In the genomic region with DNA sequence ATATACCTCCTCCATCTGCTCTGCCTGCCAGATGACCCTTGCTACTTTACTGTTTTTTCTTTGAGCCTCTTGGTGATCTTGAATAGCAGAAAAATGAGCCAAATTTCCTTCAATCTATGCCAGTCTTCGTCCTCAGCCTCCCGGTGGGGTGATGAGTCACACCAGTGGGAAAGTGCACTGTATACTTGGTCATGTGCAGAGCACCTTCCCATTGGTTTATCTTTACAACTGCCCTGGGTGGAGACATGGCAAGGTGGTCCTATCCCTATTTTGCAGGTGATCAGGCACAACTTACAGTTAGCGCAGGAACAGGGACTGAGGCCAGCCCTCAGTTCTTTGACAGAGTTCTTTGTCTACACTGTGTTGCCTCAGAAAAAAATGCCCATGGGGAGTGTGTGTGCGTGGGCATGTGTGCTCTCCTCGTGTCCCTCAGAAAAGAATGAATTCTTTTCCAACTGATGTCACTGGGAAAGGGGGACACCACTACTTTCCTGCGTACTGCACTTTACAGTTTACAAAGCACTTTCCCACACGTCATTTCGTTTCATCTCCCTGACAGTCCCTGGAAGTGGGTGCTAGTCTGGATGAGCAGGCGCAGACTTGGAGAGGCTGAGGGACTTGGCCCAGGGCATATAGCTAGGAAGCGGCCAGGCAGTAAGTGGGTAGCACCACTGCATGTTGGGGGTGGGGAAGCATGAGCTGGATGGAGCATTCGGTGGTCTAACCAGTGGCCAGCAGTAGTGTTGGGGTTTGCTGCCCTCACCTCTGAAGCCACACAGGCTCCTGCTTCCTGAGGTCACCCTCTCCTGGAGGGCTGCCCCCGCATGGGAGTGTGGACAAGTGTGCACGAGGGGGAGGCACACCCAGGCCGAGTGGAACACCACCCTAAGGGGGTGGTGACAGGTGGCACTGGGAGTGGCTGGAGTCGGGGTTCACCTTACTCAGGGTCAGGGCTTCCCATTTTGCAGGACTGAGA, we compare ENCODE assay signal across 10 cellular contexts. TPM values are rescaled to one million over a fixed set of nuclear protein-coding genes. Genes with fewer than 3 reads are reported as not detected.
DNase-seq lines count a peak whose midpoint lies in the region; ATAC-seq, FAIRE-seq and TF ChIP-seq lines count a peak whose summit lies in the region.
"Had no signal": no experiment of that assay in that cellular context is flagged by ENCODE, and none has a peak within 500 bp of the region (broad histone marks: within the 10 kb centered on the region; RNA-seq: fewer than 3 reads in every experiment).

No MANE protein-coding gene starts in this region.

- TF ChIP-seq CTCF in MCF 10A (IDR thresholded peaks at IDR 0.05; ENCODE audit: unreplicated experiment) (no peak), breast epithelium (IDR thresholded peaks at IDR 0.05) (no peak), keratinocyte (optimal IDR thresholded peaks at IDR 0.05 in 1 of 3, IDR thresholded peaks at IDR 0.05 in 1 of 3, conservative IDR thresholded peaks at IDR 0.05 in 1 of 3; ENCODE audit: extremely low read depth in 1 of 3, insufficient read depth in 2 of 3, low read length in 3 of 3) (no peak), ovary (IDR thresholded peaks at IDR 0.05) (no peak)

- peak overlapping the region; percentile 5 for H3K9ac ChIP-seq in keratinocyte (ENCODE audit: control insufficient read depth, extremely low read depth, insufficient read depth, low read length)

- H3K4me1 Mint-ChIP-seq in MCF 10A (ENCODE audit: insufficient read depth, unreplicated experiment), result peaks cover 48% of the 10 kb centered on the region
- peaks cover 68% of the 10 kb centered on the region for H3K4me1 Mint-ChIP-seq in activated T-helper 17 cell treated with anti-CD3 and anti-CD28 coated beads, Interleukin-2, amount 50 U/mL, for 72 hours

- intact Hi-C loops in MCF 10A (cut with micrococcal nuclease), result no loop called here
- intact Hi-C loops in breast epithelium (cut with DNase I; ENCODE audit: low total_unique reads), result no loop called here
- intact Hi-C loops in ovary (cut with DNase I), result loop anchor here in 1 of 4 donors (2.0 kb wide), 1 partner anchor 69 kb away; no protein-coding TSS in a partner anchor

- no peak for ATAC-seq in activated T-helper 17 cell treated with anti-CD3 and anti-CD28 coated beads, Interleukin-2, amount 50 U/mL, for 72 hours (replicated peaks)
- no peak for ATAC-seq in HG02884 (IDR thresholded peaks at IDR 0.05; ENCODE audit: unreplicated experiment)

- no peaks in the 10 kb centered on the region for H3K9me3 Mint-ChIP-seq in MCF 10A (ENCODE audit: unreplicated experiment)
- H3K9me3 Mint-ChIP-seq in activated T-helper 17 cell treated with anti-CD3 and anti-CD28 coated beads, Interleukin-2, amount 50 U/mL, for 72 hours, result no peaks in the 10 kb centered on the region

- CTCF ChIA-PET in MCF 10A (lab: Yijun Ruan, JAX), result interaction anchor here (0.5 to 1.5 kb wide), 3 partner anchors 8 to 20 kb away, joined by 3 to 4 read pairs (median 4); no protein-coding TSS in a partner anchor

- H3K4me1 ChIP-seq in breast epithelium (peaks cover 10 to 14% of the 10 kb centered on the region in 2 donors), keratinocyte (ENCODE audit: control insufficient read depth, extremely low read depth, insufficient read depth, low read length) (peaks cover 99% of the 10 kb centered on the region), urinary bladder (ENCODE audit: insufficient read depth) (peaks cover 9% of the 10 kb centered on the region), ovary (ENCODE audit: insufficient read depth) (peaks cover 49% of the 10 kb centered on the region)

- H3K27me3 Mint-ChIP-seq in MCF 10A (ENCODE audit: insufficient read depth, unreplicated experiment), result no peaks in the 10 kb centered on the region
- H3K27me3 Mint-ChIP-seq in activated T-helper 17 cell treated with anti-CD3 and anti-CD28 coated beads, Interleukin-2, amount 50 U/mL, for 72 hours, result no peaks in the 10 kb centered on the region

- H3K27me3 ChIP-seq in breast epithelium (no peaks in the 10 kb centered on the region), keratinocyte (ENCODE audit: control insufficient read depth, extremely low read depth, insufficient read depth, low read length) (no peaks in the 10 kb centered on the region), ovary (no peaks in the 10 kb centered on the region)

- DNase-seq in MCF 10A (ENCODE audit: unreplicated experiment) (peak; percentile 75), breast epithelium (ENCODE audit: low spot score in 2 of 2) (no peak), keratinocyte (ENCODE audit: low read depth, low spot score) (no peak), SKM-1 (lab: John Stamatoyannopoulos, UW; ENCODE audit: unreplicated experiment) (no peak), ovary (no peak)
- DNase-seq: AML-193, RPMI8226 had no signal

- dilution Hi-C loops in keratinocyte (cut with MboI; ENCODE audit: extremely low pct_ligation_motif_present, low sequenced_read_pairs), result no loop called here

- WGBS in urinary bladder, result 52% methylated on average over 15 of the region's 15 CpGs
- 62 to 67% (median 65%) methylated on average over 15 of the region's 15 CpGs for WGBS in ovary, 3 donors

- H3K9me3 ChIP-seq in breast epithelium, result no peaks in the 10 kb centered on the region
- H3K9me3 ChIP-seq in keratinocyte (ENCODE audit: control insufficient read depth, low read depth, low read length), result no peaks in the 10 kb centered on the region
- no peaks in the 10 kb centered on the region for H3K9me3 ChIP-seq in ovary

- no peak overlapping the region for H3K4me3 Mint-ChIP-seq in MCF 10A (ENCODE audit: unreplicated experiment)
- peak overlapping the region; percentile 82 for H3K4me3 Mint-ChIP-seq in activated T-helper 17 cell treated with anti-CD3 and anti-CD28 coated beads, Interleukin-2, amount 50 U/mL, for 72 hours

- H3K27ac Mint-ChIP-seq in MCF 10A (ENCODE audit: low read depth, unreplicated experiment), result peak overlapping the region; percentile 35
- H3K27ac Mint-ChIP-seq in activated T-helper 17 cell treated with anti-CD3 and anti-CD28 coated beads, Interleukin-2, amount 50 U/mL, for 72 hours, result peak overlapping the region; percentile 98

- TF ChIP-seq POLR2A in breast epithelium (IDR thresholded peaks at IDR 0.05) (no peak), ovary (IDR thresholded peaks at IDR 0.05) (no peak)

- no peak for TF ChIP-seq EP300 in ovary (IDR thresholded peaks at IDR 0.05)

- no peak for FAIRE-seq in keratinocyte (lab: Jason Lieb, UNC)

- H3K4me3 ChIP-seq in breast epithelium (no peak overlapping the region), keratinocyte (ENCODE audit: control insufficient read depth in 2 of 3, extremely low read depth in 1 of 3, insufficient read depth in 2 of 3, low read depth in 1 of 3, low read length in 3 of 3) (no peak overlapping the region), urinary bladder (ENCODE audit: low read depth, low read length) (no peak overlapping the region), ovary (no peak overlapping the region)

- peaks cover 10% of the 10 kb centered on the region for H3K9me1 ChIP-seq in keratinocyte (ENCODE audit: control insufficient read depth, extremely low read depth, insufficient read depth, low read length)

- H4K20me1 ChIP-seq in keratinocyte (ENCODE audit: control insufficient read depth, extremely low read depth, insufficient read depth, low read length), result peaks cover 19% of the 10 kb centered on the region

- peaks cover 91% of the 10 kb centered on the region for H3K79me2 ChIP-seq in keratinocyte (ENCODE audit: control insufficient read depth, insufficient read depth, low read length)

- H3K36me3 ChIP-seq in breast epithelium (no peaks in the 10 kb centered on the region), keratinocyte (ENCODE audit: control insufficient read depth in 2 of 2, extremely low read depth in 1 of 2, insufficient read depth in 2 of 2, low read length in 2 of 2) (peaks cover 5 to 30% of the 10 kb centered on the region in 2 experiments), urinary bladder (ENCODE audit: insufficient read depth) (no peaks in the 10 kb centered on the region), ovary (no peaks in the 10 kb centered on the region)

- H2AFZ ChIP-seq in keratinocyte (ENCODE audit: control insufficient read depth, low read length), result no peak overlapping the region

- H3K27ac ChIP-seq in breast epithelium, result peak overlapping the region in 1 of 2 donors; percentile 57
- H3K27ac ChIP-seq in keratinocyte (ENCODE audit: control insufficient read depth, insufficient read depth, low read length), result no peak overlapping the region
- peak overlapping the region; percentile 11 for H3K27ac ChIP-seq in urinary bladder (ENCODE audit: low read depth)
- H3K27ac ChIP-seq in ovary, result no peak overlapping the region

- peak overlapping the region; percentile 72 for H3K4me2 ChIP-seq in keratinocyte (ENCODE audit: control insufficient read depth, extremely low read depth, insufficient read depth, low read depth, low read length)

- POLR2A ChIA-PET in MCF 10A (lab: Yijun Ruan, JAX), result interaction anchor here (0.8 to 1.0 kb wide), 3 partner anchors 10 to 36 kb away, joined by 3 to 5 read pairs (median 3); no protein-coding TSS in a partner anchor

- no TSS peak for BruUV-seq in MCF 10A (replicated peaks; lab: Mats Ljungman, UMichigan)

- no peaks in the 10 kb centered on the region for H3K36me3 Mint-ChIP-seq in MCF 10A (ENCODE audit: insufficient read depth, unreplicated experiment)
- peaks cover 71% of the 10 kb centered on the region for H3K36me3 Mint-ChIP-seq in activated T-helper 17 cell treated with anti-CD3 and anti-CD28 coated beads, Interleukin-2, amount 50 U/mL, for 72 hours (ENCODE audit: low read depth)

RNA-seq across cellular contexts. Expression of gene SMAD3, which starts 24.1 kb away (rescaled TPM):
- total RNA-seq in MCF 10A (2022) (19.9 and 26.1 TPM in 2 replicates), breast epithelium (10 to 100 TPM; 22.5 to 44.6 (median 33.4) TPM), urinary bladder (31.2 TPM), ovary (10 to 100 TPM; 21.6 to 78.6 (median 46.0) TPM)
- total RNA-seq in activated T-helper 17 cell treated with anti-CD3 and anti-CD28 coated beads, Interleukin-2, amount 50 U/mL, for 72 hours, result 10 to 100 TPM; 57.0 to 94.9 TPM
- polyA plus RNA-seq in keratinocyte (30.6 to 52.9 TPM (median 33.7 TPM) in 3 replicates), urinary bladder (28.3 TPM), ovary (10 to 100 TPM; 18.7 to 78.6 TPM)
- polyA plus RNA-seq in keratinocyte (2011; ENCODE audit: low read depth), result 8.1 TPM
- polyA plus RNA-seq in keratinocyte (2011; cell fraction: cytosol; rRNA removed), result 23.9 and 26.7 TPM in 2 replicates
- polyA plus RNA-seq in keratinocyte (2011; cell fraction: nucleus; rRNA removed), result 74.9 and 76.8 TPM in 2 replicates
- polyA plus RNA-seq in keratinocyte (2012; ENCODE audit: low replicate concordance), result 26.5 and 44.9 TPM in 2 replicates
- polyA minus RNA-seq in keratinocyte, result 45.4 to 160 TPM (median 47.7 TPM) in 3 replicates
- 23.8 TPM for polyA minus RNA-seq in keratinocyte (2011; cell fraction: cytosol; rRNA and poly(A)+ RNA removed)
- 30.5 and 55.1 TPM in 2 replicates for polyA minus RNA-seq in keratinocyte (2011; cell fraction: nucleus; rRNA and poly(A)+ RNA removed)
